In the genomic region with DNA sequence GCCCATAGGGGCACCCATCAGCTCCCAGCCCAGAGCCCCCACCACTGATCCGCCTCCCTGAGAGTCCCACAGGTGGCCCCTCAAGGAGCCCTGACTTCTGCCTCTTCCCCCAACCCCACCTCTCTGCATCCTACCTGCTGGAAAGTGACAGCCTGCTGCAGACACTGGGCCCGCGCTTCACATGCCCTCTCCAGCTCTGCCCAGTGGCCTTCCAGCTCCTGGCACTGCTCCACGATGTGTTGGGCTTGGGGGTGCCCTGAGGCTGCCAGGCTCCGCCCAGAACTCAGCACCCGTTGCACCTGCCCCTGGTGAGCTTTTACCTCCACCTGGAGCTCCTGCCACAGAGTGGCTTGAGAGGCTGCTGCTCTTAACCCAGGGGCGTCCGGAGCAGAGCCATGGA, we compare ENCODE assay signal across 20 cellular contexts. TPM values are rescaled to one million over a fixed set of nuclear protein-coding genes. Genes with fewer than 3 reads are reported as not detected.
DNase-seq lines count a peak whose midpoint lies in the region; ATAC-seq lines count a peak whose summit lies in the region.
"Had no signal": no experiment of that assay in that cellular context is flagged by ENCODE, and none has a peak within 500 bp of the region (broad histone marks: within the 10 kb centered on the region; RNA-seq: fewer than 3 reads in every experiment).

No MANE protein-coding gene starts in this region.

- H3K9me3 Mint-ChIP-seq in activated CD4-positive, alpha-beta T cell treated with anti-CD3 and anti-CD28 coated beads, Interleukin-2, amount 10 ng/mL, durations not matched to agents 24 days and 14 days, result no peaks in the 10 kb centered on the region
- H3K9me3 Mint-ChIP-seq in stimulated activated effector memory CD8-positive, alpha-beta T cell treated with anti-CD3 and anti-CD28 coated beads, Interleukin-12 subunit alpha, Interleukin-12 subunit beta, amount 100 ng/mL, for 72 hours, result no peaks in the 10 kb centered on the region
- H3K9me3 Mint-ChIP-seq: HFFc6, T-cell had no signal

- H3K27ac Mint-ChIP-seq in activated CD4-positive, alpha-beta T cell treated with anti-CD3 and anti-CD28 coated beads, Interleukin-2, amount 10 ng/mL, durations not matched to agents 24 days and 14 days, result peak overlapping the region; percentile 6
- peak overlapping the region; percentile 88 for H3K27ac Mint-ChIP-seq in stimulated activated effector memory CD8-positive, alpha-beta T cell treated with anti-CD3 and anti-CD28 coated beads, Interleukin-12 subunit alpha, Interleukin-12 subunit beta, amount 100 ng/mL, for 72 hours
- H3K27ac Mint-ChIP-seq: HFFc6, T-cell had no signal

- intact Hi-C loops in activated CD4-positive, alpha-beta T cell treated with anti-CD3 and anti-CD28 coated beads, Interleukin-2, amount 10 ng/mL, durations not matched to agents 24 days and 14 days (cut with micrococcal nuclease), result no loop called here
- intact Hi-C loops in left colon (cut with DNase I, micrococcal nuclease), result no loop called here

- H3K27me3 Mint-ChIP-seq in activated CD4-positive, alpha-beta T cell treated with anti-CD3 and anti-CD28 coated beads, Interleukin-2, amount 10 ng/mL, durations not matched to agents 24 days and 14 days, result no peaks in the 10 kb centered on the region
- H3K27me3 Mint-ChIP-seq: CD4-positive, alpha-beta memory T cell; T-cell had no signal

- no peak for ATAC-seq in stimulated activated effector memory CD8-positive, alpha-beta T cell treated with anti-CD3 and anti-CD28 coated beads, Interleukin-12 subunit alpha, Interleukin-12 subunit beta, amount 100 ng/mL, for 72 hours
- ATAC-seq in GM21367 (IDR thresholded peaks at IDR 0.05; ENCODE audit: unreplicated experiment), result no peak
- ATAC-seq in left colon, result no peak
- ATAC-seq: A549, SK-N-SH treated with all-trans-retinoic acid at 6 μM for 48 hours, T-cell had no signal

- H3K4me1 Mint-ChIP-seq in activated CD4-positive, alpha-beta T cell treated with anti-CD3 and anti-CD28 coated beads, Interleukin-2, amount 10 ng/mL, durations not matched to agents 24 days and 14 days, result peaks cover 9% of the 10 kb centered on the region
- peaks cover 43% of the 10 kb centered on the region for H3K4me1 Mint-ChIP-seq in stimulated activated effector memory CD8-positive, alpha-beta T cell treated with anti-CD3 and anti-CD28 coated beads, Interleukin-12 subunit alpha, Interleukin-12 subunit beta, amount 100 ng/mL, for 72 hours

- H3K36me3 Mint-ChIP-seq in activated CD4-positive, alpha-beta T cell treated with anti-CD3 and anti-CD28 coated beads, Interleukin-2, amount 10 ng/mL, durations not matched to agents 24 days and 14 days (ENCODE audit: low read depth), result no peaks in the 10 kb centered on the region
- H3K36me3 Mint-ChIP-seq in stimulated activated effector memory CD8-positive, alpha-beta T cell treated with anti-CD3 and anti-CD28 coated beads, Interleukin-12 subunit alpha, Interleukin-12 subunit beta, amount 100 ng/mL, for 72 hours, result no peaks in the 10 kb centered on the region
- H3K36me3 Mint-ChIP-seq: CD4-positive, alpha-beta memory T cell; T-cell had no signal

- H3K4me3 Mint-ChIP-seq in activated CD4-positive, alpha-beta T cell treated with anti-CD3 and anti-CD28 coated beads, Interleukin-2, amount 10 ng/mL, durations not matched to agents 24 days and 14 days, result no peak overlapping the region
- H3K4me3 Mint-ChIP-seq in stimulated activated effector memory CD8-positive, alpha-beta T cell treated with anti-CD3 and anti-CD28 coated beads, Interleukin-12 subunit alpha, Interleukin-12 subunit beta, amount 100 ng/mL, for 72 hours, result no peak overlapping the region
- H3K4me3 Mint-ChIP-seq: CD4-positive, alpha-beta memory T cell; HFFc6; T-cell had no signal

- DNase-seq in activated CD4-positive, alpha-beta T cell treated with anti-CD3 and anti-CD28 coated beads, Interleukin-2, amount 10 ng/mL, durations not matched to agents 24 days and 14 days, result no peak
- DNase-seq in activated CD4-positive, alpha-beta T cell treated with anti-CD3 and anti-CD28 coated beads for 1 hour, result no peak
- DNase-seq in NCI-H2107 treated with DMSO at 0.1 percent for 48 hours (lab: John Stamatoyannopoulos, UW; ENCODE audit: unreplicated experiment) (peak; percentile 54), NCI-H774 (lab: John Stamatoyannopoulos, UW) (peak; percentile 74), left colon (no peak), amniotic stem cell (lab: John Stamatoyannopoulos, UW) (no peak)
- DNase-seq in stimulated activated effector memory CD8-positive, alpha-beta T cell treated with anti-CD3 and anti-CD28 coated beads, Interleukin-12 subunit alpha, Interleukin-12 subunit beta, amount 100 ng/mL, for 72 hours (ENCODE audit: low spot score in 2 of 2), result no peak
- DNase-seq: CD4-positive, alpha-beta memory T cell; DND-41; H7; HFFc6; NCI-H1694 treated with DMSO at 0.1 percent for 48 hours; NCI-H526; OCI-M1; SHP77 treated with DMSO at 0.1 percent for 48 hours; T-cell; T1000 had no signal

RNA-seq across cellular contexts. Expression of a gene that starts 20.1 kb away (rescaled TPM):
- total RNA-seq in activated CD4-positive, alpha-beta T cell treated with anti-CD3 and anti-CD28 coated beads, Interleukin-2, amount 10 ng/mL, durations not matched to agents 24 days and 14 days, result 0.64 and 0.65 TPM in 2 replicates
- 1 to 10 TPM in 1 of 2 donors, under 1 TPM in 1; 0.64 to 1.4 TPM for total RNA-seq in left colon

RNA-seq across cellular contexts. Expression of a gene that starts 35.1 kb away (rescaled TPM):
- 8.5 and 8.8 TPM in 2 replicates for total RNA-seq in activated CD4-positive, alpha-beta T cell treated with anti-CD3 and anti-CD28 coated beads, Interleukin-2, amount 10 ng/mL, durations not matched to agents 24 days and 14 days
- total RNA-seq in left colon, result 1 to 10 TPM; 3.4 to 4.1 TPM

RNA-seq across cellular contexts. Expression of a gene that starts 45.8 kb away (rescaled TPM):
- total RNA-seq in activated CD4-positive, alpha-beta T cell treated with anti-CD3 and anti-CD28 coated beads, Interleukin-2, amount 10 ng/mL, durations not matched to agents 24 days and 14 days, result 18.3 and 20.1 TPM in 2 replicates
- 10 to 100 TPM in 1 of 2 donors, 1 to 10 TPM in 1; 8.4 to 10.9 TPM for total RNA-seq in left colon

Comparison
In these comparisons a context has a peak if more than half of its experiments do, and no peak if none do; other contexts are left out.
1. DNase-seq: peak in NCI-H2107 treated with DMSO at 0.1 percent for 48 hours (single experiment) and NCI-H774 (single experiment); none in activated CD4-positive, alpha-beta T cell treated with anti-CD3 and anti-CD28 coated beads, Interleukin-2, amount 10 ng/mL, durations not matched to agents 24 days and 14 days (single experiment), activated CD4-positive, alpha-beta T cell treated with anti-CD3 and anti-CD28 coated beads for 1 hour (single experiment), stimulated activated effector memory CD8-positive, alpha-beta T cell treated with anti-CD3 and anti-CD28 coated beads, Interleukin-12 subunit alpha, Interleukin-12 subunit beta, amount 100 ng/mL, for 72 hours (0 of 2), left colon (0 of 2) and amniotic stem cell (single experiment).